In the genomic region with DNA sequence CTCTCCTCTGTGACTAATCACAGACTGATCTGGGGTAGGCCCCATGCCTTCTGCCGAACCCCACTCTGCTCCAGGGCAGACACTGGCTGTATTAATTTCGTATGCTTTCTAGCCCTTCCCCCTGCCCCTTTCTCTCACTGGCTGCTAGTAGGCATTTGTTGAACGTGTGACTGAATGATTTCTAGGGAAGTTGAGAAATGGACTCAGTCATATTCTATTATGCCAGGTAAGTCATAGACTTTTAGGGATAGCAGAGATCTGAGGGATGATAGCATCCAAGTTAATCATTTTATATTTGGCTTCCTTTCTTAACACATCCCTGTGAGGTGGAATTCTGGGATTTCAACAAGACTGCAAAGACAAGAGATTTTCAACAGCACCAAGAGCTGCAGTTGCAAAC, we compare ENCODE assay signal across 21 cellular contexts.
DNase-seq lines count a peak whose midpoint lies in the region; ATAC-seq, FAIRE-seq and TF ChIP-seq lines count a peak whose summit lies in the region.
"Had no signal": no experiment of that assay in that cellular context is flagged by ENCODE, and none has a peak within 500 bp of the region (broad histone marks: within the 10 kb centered on the region; RNA-seq: fewer than 3 reads in every experiment).

No MANE protein-coding gene starts in this region.

- H3K27ac ChIP-seq in SJSA1, result peak overlapping the region; percentile 97
- H3K27ac ChIP-seq in kidney (ENCODE audit: low read depth in 2 of 2, low read length in 2 of 2), result no peak overlapping the region
- H3K27ac ChIP-seq: Peyer's patch, SJCRH30 had no signal

- TF ChIP-seq CTCF in Caco-2 (IDR thresholded peaks at IDR 0.05; ENCODE audit: insufficient read depth in 1 of 2, low read depth in 1 of 2, low read length in 1 of 2, severe bottlenecking in 1 of 2, unreplicated experiment in 1 of 2) (no peak), mucosa of descending colon (IDR thresholded peaks at IDR 0.05) (no peak), kidney (IDR thresholded peaks at IDR 0.05; ENCODE audit: borderline replicate concordance, extremely low read depth, insufficient read depth) (no peak)

- ATAC-seq in mucosa of descending colon, result peak; percentile 11
- ATAC-seq in sciatic nerve, result peak; percentile 37
- ATAC-seq in GM21529 (IDR thresholded peaks at IDR 0.05; ENCODE audit: unreplicated experiment), result no peak
- ATAC-seq: CD8-positive, alpha-beta T cell had no signal

- TSS peak; percentile 47 for BruUV-seq in Caco-2 (replicated peaks; lab: Mats Ljungman, UMichigan)

- H3K27me3 ChIP-seq in Caco-2 (replicated peaks; ENCODE audit: control insufficient read depth, insufficient read depth, low read length) (no peaks in the 10 kb centered on the region), SJSA1 (replicated peaks) (no peaks in the 10 kb centered on the region)
- H3K27me3 ChIP-seq: Peyer's patch, SJCRH30 had no signal

- no peak overlapping the region for H3K4me3 ChIP-seq in Caco-2 (ENCODE audit: low read depth, low read length)
- no peak overlapping the region for H3K4me3 ChIP-seq in SJSA1
- H3K4me3 ChIP-seq in mucosa of descending colon, result no peak overlapping the region
- H3K4me3 ChIP-seq in kidney (ENCODE audit: low read length in 2 of 2), result no peak overlapping the region
- H3K4me3 ChIP-seq: Peyer's patch, SJCRH30 had no signal

- H3K4me1 ChIP-seq in Caco-2 (peaks cover 27% of the 10 kb centered on the region), SJSA1 (replicated peaks) (peaks cover 26% of the 10 kb centered on the region), mucosa of descending colon (ENCODE audit: low read depth) (no peaks in the 10 kb centered on the region), kidney (ENCODE audit: control insufficient read depth in 1 of 2, insufficient read depth in 1 of 2, low read depth in 1 of 2, low read length in 2 of 2) (peaks cover 2 to 3% of the 10 kb centered on the region in 2 donors)
- H3K4me1 ChIP-seq: Peyer's patch had no signal

- DNase-seq in Caco-2, result no peak
- DNase-seq in SJSA1 (ENCODE audit: low read depth in 1 of 2, low spot score in 2 of 2), result no peak
- no peak for DNase-seq in mucosa of descending colon
- DNase-seq in sciatic nerve (ENCODE audit: low spot score), result no peak
- DNase-seq in kidney, result no peak
- DNase-seq in activated CD4-positive, alpha-beta T cell treated with anti-CD3 and anti-CD28 coated beads, Interleukin-2, amount 50 U/mL, for 4 hours, result no peak
- no peak for DNase-seq in cardiac septum (ENCODE audit: low spot score)
- DNase-seq: AML-193; C1 segment of cervical spinal cord; CD8-positive, alpha-beta T cell; Karpas-422; NCI-H1105 treated with DMSO at 0.1 percent for 48 hours; NCI-H2029 treated with DMSO at 0.1 percent for 48 hours; NCI-H2171 treated with DMSO at 0.1 percent for 48 hours; NCI-H524 treated with DMSO at 0.1 percent for 48 hours; NCI-H82; Peyer's patch; SJCRH30 had no signal

- no peak overlapping the region for H3K4me3 Mint-ChIP-seq in Caco-2 (ENCODE audit: unreplicated experiment)
- H3K4me3 Mint-ChIP-seq: CD8-positive, alpha-beta T cell had no signal

- H3K27ac Mint-ChIP-seq in Caco-2 (ENCODE audit: unreplicated experiment), result peak overlapping the region; percentile 96
- H3K27ac Mint-ChIP-seq: CD8-positive, alpha-beta T cell had no signal

- no peak overlapping the region for H3K9ac ChIP-seq in kidney (ENCODE audit: low read length in 2 of 2)

- peaks cover 44% of the 10 kb centered on the region for H3K4me1 Mint-ChIP-seq in Caco-2 (ENCODE audit: low read depth, unreplicated experiment)

- no peaks in the 10 kb centered on the region for H3K27me3 Mint-ChIP-seq in Caco-2 (ENCODE audit: insufficient read depth, unreplicated experiment)

- H3K36me3 ChIP-seq in Caco-2 (ENCODE audit: control insufficient read depth, insufficient read depth, low read length), result no peaks in the 10 kb centered on the region
- H3K36me3 ChIP-seq in SJSA1, result no peaks in the 10 kb centered on the region
- H3K36me3 ChIP-seq in mucosa of descending colon (ENCODE audit: low read depth), result no peaks in the 10 kb centered on the region
- H3K36me3 ChIP-seq in kidney (ENCODE audit: control insufficient read depth in 1 of 2, insufficient read depth in 2 of 2, low read length in 2 of 2), result no peaks in the 10 kb centered on the region
- H3K36me3 ChIP-seq: Peyer's patch, SJCRH30 had no signal

- intact Hi-C loops in Caco-2 (cut with micrococcal nuclease; ENCODE audit: unreplicated experiment) (loop anchor here (2.0 to 5.0 kb wide), 2 partner anchors 94 to 165 kb away; a partner anchor contains a TSS), mucosa of descending colon (cut with DNase I, micrococcal nuclease) (no loop called here), sciatic nerve (cut with DNase I) (no loop called here), kidney (cut with DNase I) (no loop called here), cardiac septum (cut with DNase I) (no loop called here)

- H3K36me3 Mint-ChIP-seq in Caco-2 (ENCODE audit: insufficient read depth, unreplicated experiment), result no peaks in the 10 kb centered on the region
- H3K36me3 Mint-ChIP-seq: CD8-positive, alpha-beta T cell had no signal

- CTCF ChIA-PET in Caco-2 (lab: Charles Lee), result interaction anchor here (1.0 to 1.5 kb wide), 3 partner anchors 27 to 161 kb away, joined by 3 to 4 read pairs (median 3); no protein-coding TSS in a partner anchor

- POLR2A ChIA-PET in Caco-2 (lab: Charles Lee), result no interaction called here

- H3K9me3 ChIP-seq in Caco-2 (no peaks in the 10 kb centered on the region), SJSA1 (replicated peaks) (no peaks in the 10 kb centered on the region), mucosa of descending colon (no peaks in the 10 kb centered on the region), kidney (ENCODE audit: control insufficient read depth in 1 of 2, low read length in 2 of 2) (no peaks in the 10 kb centered on the region)
- H3K9me3 ChIP-seq: Peyer's patch, SJCRH30 had no signal

- no peak for FAIRE-seq in kidney (lab: Jason Lieb, UNC)
- FAIRE-seq: G401.6, GM18507 had no signal

- peaks cover 12% of the 10 kb centered on the region for H3K9me3 Mint-ChIP-seq in Caco-2 (ENCODE audit: unreplicated experiment)
- H3K9me3 Mint-ChIP-seq: CD8-positive, alpha-beta T cell had no signal
